18 cellular contexts compared by ENCODE assay signal in the genomic region with DNA sequence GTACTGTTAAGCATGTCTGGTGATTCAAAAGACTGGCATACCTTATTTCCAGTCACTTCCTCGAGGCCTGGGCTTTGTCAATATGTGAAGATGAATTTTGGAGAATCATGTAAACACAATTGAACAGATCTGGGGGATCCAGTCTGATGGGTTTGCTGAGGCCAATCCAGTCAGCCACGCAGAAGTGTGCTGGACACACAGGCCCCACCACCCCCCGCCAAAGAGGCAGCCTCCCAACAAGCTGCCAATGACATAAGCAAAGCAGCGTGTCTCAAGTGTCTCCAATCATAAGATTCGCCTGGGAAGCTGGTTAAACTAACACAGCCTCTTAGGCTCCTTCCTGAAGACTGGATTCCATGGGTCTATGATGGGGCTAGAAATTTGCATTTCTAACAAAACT.
DNase-seq lines count a peak whose midpoint lies in the region; ATAC-seq and TF ChIP-seq lines count a peak whose summit lies in the region.
"Had no signal": no experiment of that assay in that cellular context is flagged by ENCODE, and none has a peak within 500 bp of the region (broad histone marks: within the 10 kb centered on the region; RNA-seq: fewer than 3 reads in every experiment).

No MANE protein-coding gene starts in this region.

- H3K4me3 ChIP-seq in LNCaP clone FGC (ENCODE audit: low read depth, low read length), result no peak overlapping the region
- no peak overlapping the region for H3K4me3 ChIP-seq in gastrocnemius medialis

- POLR2A ChIA-PET in RWPE1 (lab: Yijun Ruan, JAX; ENCODE audit: low non-redundant PET), result no interaction called here

- H3K27ac ChIP-seq in gastrocnemius medialis (peak overlapping the region; percentile 77 to 88 (median 80)), RWPE1 (no peak overlapping the region)
- H3K27ac ChIP-seq: 22Rv1 had no signal

- DNase-seq in DMS53 (lab: John Stamatoyannopoulos, UW) (peak; percentile 47), DMS53 treated with DMSO at 0.1 percent for 48 hours (lab: John Stamatoyannopoulos, UW; ENCODE audit: unreplicated experiment) (no peak), LNCaP clone FGC (ENCODE audit: low read depth) (peak; percentile 42), gastrocnemius medialis (peak in 1 of 2 donors; percentile 12), HuH-7.5 (ENCODE audit: low spot score) (no peak), RWPE1 (ENCODE audit: low spot score) (no peak), NCI-H524 (lab: John Stamatoyannopoulos, UW) (no peak)
- DNase-seq: Calu3; CD4-positive, alpha-beta memory T cell; HFFc6; IMR-90; NCI-H1092 treated with DMSO at 0.1 percent for 48 hours; NCI-H146; NCI-H226; NCI-H524 treated with DMSO at 0.1 percent for 48 hours had no signal

- TF ChIP-seq POLR2A in gastrocnemius medialis (IDR thresholded peaks at IDR 0.05), result no peak

- TF ChIP-seq CTCF in LNCaP clone FGC (IDR thresholded peaks at IDR 0.05; ENCODE audit: control insufficient read depth, extremely low read depth, insufficient read depth) (no peak), gastrocnemius medialis (IDR thresholded peaks at IDR 0.05 in 4 of 5, conservative IDR thresholded peaks at IDR 0.05 in 1 of 5) (no peak), RWPE1 (conservative IDR thresholded peaks at IDR 0.05; ENCODE audit: low read depth) (no peak)

- intact Hi-C loops in dendritic cell treated with granulocyte-macrophage colony-stimulating factor and Interleukin-4, amounts not matched to agents 40 ng/mL and 50 ng/mL, for 4 days (cut with micrococcal nuclease), result loop anchor here (5.0 kb wide), 1 partner anchor 345 kb away; no protein-coding TSS in a partner anchor
- intact Hi-C loops in gastrocnemius medialis (cut with DNase I; ENCODE audit: low total_unique reads), result loop anchor here (10.0 kb wide), 2 partner anchors 853 to 1283 kb away; a partner anchor contains a TSS

- ATAC-seq in gastrocnemius medialis, result no peak
- ATAC-seq: Panc1 had no signal

- H3K4me1 Mint-ChIP-seq in dendritic cell treated with granulocyte-macrophage colony-stimulating factor and Interleukin-4, amounts not matched to agents 40 ng/mL and 50 ng/mL, for 4 days (ENCODE audit: low read depth), result peaks cover 23% of the 10 kb centered on the region
- H3K4me1 Mint-ChIP-seq: CD4-positive, alpha-beta memory T cell had no signal

- in situ Hi-C loops in gastrocnemius medialis (cut with MboI; ENCODE audit: low sequenced_read_pairs in 4 of 4), result loop anchor here in 3 of 4 donors (10.0 to 25.0 kb wide), 5 partner anchors 203 to 1220 kb away; no protein-coding TSS in a partner anchor

- no peaks in the 10 kb centered on the region for H3K27me3 Mint-ChIP-seq in dendritic cell treated with granulocyte-macrophage colony-stimulating factor and Interleukin-4, amounts not matched to agents 40 ng/mL and 50 ng/mL, for 4 days

- peaks cover 17% of the 10 kb centered on the region for H3K9me3 Mint-ChIP-seq in dendritic cell treated with granulocyte-macrophage colony-stimulating factor and Interleukin-4, amounts not matched to agents 40 ng/mL and 50 ng/mL, for 4 days
- H3K9me3 Mint-ChIP-seq: CD4-positive, alpha-beta memory T cell; HFFc6 had no signal

- H3K4me1 ChIP-seq in gastrocnemius medialis, result peaks cover 28 to 35% of the 10 kb centered on the region in 2 donors

- peak overlapping the region; percentile 55 for H3K27ac Mint-ChIP-seq in dendritic cell treated with granulocyte-macrophage colony-stimulating factor and Interleukin-4, amounts not matched to agents 40 ng/mL and 50 ng/mL, for 4 days
- H3K27ac Mint-ChIP-seq: HFFc6 had no signal

- no peaks in the 10 kb centered on the region for H3K36me3 ChIP-seq in gastrocnemius medialis

- no peaks in the 10 kb centered on the region for H3K27me3 ChIP-seq in gastrocnemius medialis

- H3K4me3 Mint-ChIP-seq in dendritic cell treated with granulocyte-macrophage colony-stimulating factor and Interleukin-4, amounts not matched to agents 40 ng/mL and 50 ng/mL, for 4 days, result no peak overlapping the region
- H3K4me3 Mint-ChIP-seq: CD4-positive, alpha-beta memory T cell; HFFc6 had no signal

- no peaks in the 10 kb centered on the region for H3K36me3 Mint-ChIP-seq in dendritic cell treated with granulocyte-macrophage colony-stimulating factor and Interleukin-4, amounts not matched to agents 40 ng/mL and 50 ng/mL, for 4 days (ENCODE audit: low read depth)
- H3K36me3 Mint-ChIP-seq: CD4-positive, alpha-beta memory T cell had no signal

- H3K9me3 ChIP-seq in gastrocnemius medialis, result no peaks in the 10 kb centered on the region

- CTCF ChIA-PET in RWPE1 (lab: Yijun Ruan, JAX), result no interaction called here

Comparison
In these comparisons a context has a peak if more than half of its experiments do, and no peak if none do; other contexts are left out.
1. DNase-seq: peak in DMS53 (single experiment) and LNCaP clone FGC (single experiment); none in DMS53 treated with DMSO at 0.1 percent for 48 hours (single experiment), HuH-7.5 (single experiment), RWPE1 (single experiment) and NCI-H524 (0 of 2).